In the genomic region with DNA sequence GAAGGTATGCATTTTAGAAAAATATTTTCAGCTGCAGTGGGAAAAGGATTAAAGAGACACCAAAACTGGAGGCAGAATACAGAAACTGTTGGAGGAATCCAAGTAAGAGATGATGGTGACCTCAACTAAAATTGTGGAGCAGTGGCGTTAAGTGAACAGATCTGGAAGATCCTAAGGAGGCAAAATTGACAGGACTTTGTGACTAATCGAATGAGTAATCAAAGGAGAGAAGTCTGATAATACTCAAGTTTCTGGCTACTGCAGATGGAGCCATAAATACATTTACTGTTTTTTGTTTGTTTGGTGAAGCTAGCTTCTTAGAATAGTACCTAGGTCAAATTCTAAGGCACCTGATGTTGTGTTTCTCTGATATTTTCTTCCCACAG, we compare ENCODE assay signal across 16 cellular contexts. TPM values are rescaled to one million over a fixed set of nuclear protein-coding genes. Genes with fewer than 3 reads are reported as not detected.
DNase-seq lines count a peak whose midpoint lies in the region.
"Had no signal": no experiment of that assay in that cellular context is flagged by ENCODE, and none has a peak within 500 bp of the region (broad histone marks: within the 10 kb centered on the region; RNA-seq: fewer than 3 reads in every experiment).

No MANE protein-coding gene starts in this region.

- peak overlapping the region; percentile 83 for H3K27ac Mint-ChIP-seq in activated CD4-positive, alpha-beta T cell treated with anti-CD3 and anti-CD28 coated beads, Interleukin-2, amount 10 ng/mL, durations not matched to agents 24 days and 14 days
- peak overlapping the region; percentile 100 for H3K27ac Mint-ChIP-seq in dendritic cell treated with granulocyte-macrophage colony-stimulating factor and Interleukin-4, amounts not matched to agents 40 ng/mL and 50 ng/mL, for 4 days

- H3K4me3 ChIP-seq in MG63, result no peak overlapping the region
- H3K4me3 ChIP-seq: left lung, Peyer's patch, right atrium auricular region, upper lobe of right lung had no signal

- no peaks in the 10 kb centered on the region for H3K9me3 ChIP-seq in MG63
- H3K9me3 ChIP-seq: left lung, Peyer's patch, right atrium auricular region, upper lobe of right lung had no signal

- H3K36me3 Mint-ChIP-seq in activated CD4-positive, alpha-beta T cell treated with anti-CD3 and anti-CD28 coated beads, Interleukin-2, amount 10 ng/mL, durations not matched to agents 24 days and 14 days (ENCODE audit: low read depth), result peaks cover 46% of the 10 kb centered on the region
- H3K36me3 Mint-ChIP-seq in dendritic cell treated with granulocyte-macrophage colony-stimulating factor and Interleukin-4, amounts not matched to agents 40 ng/mL and 50 ng/mL, for 4 days (ENCODE audit: low read depth), result peaks cover 58% of the 10 kb centered on the region

- H3K27me3 ChIP-seq in MG63, result no peaks in the 10 kb centered on the region
- H3K27me3 ChIP-seq: left lung, Peyer's patch, right atrium auricular region, upper lobe of right lung had no signal

- peaks cover 51% of the 10 kb centered on the region for H3K4me1 Mint-ChIP-seq in activated CD4-positive, alpha-beta T cell treated with anti-CD3 and anti-CD28 coated beads, Interleukin-2, amount 10 ng/mL, durations not matched to agents 24 days and 14 days
- H3K4me1 Mint-ChIP-seq in dendritic cell treated with granulocyte-macrophage colony-stimulating factor and Interleukin-4, amounts not matched to agents 40 ng/mL and 50 ng/mL, for 4 days (ENCODE audit: low read depth), result peaks cover 53% of the 10 kb centered on the region

- no peak for DNase-seq in activated CD4-positive, alpha-beta T cell treated with anti-CD3 and anti-CD28 coated beads, Interleukin-2, amount 10 ng/mL, durations not matched to agents 24 days and 14 days
- DNase-seq in activated CD4-positive, alpha-beta T cell treated with anti-CD3 and anti-CD28 coated beads, Interleukin-2, amount 50 U/mL, for 1 hour, result no peak
- peak; percentile 76 for DNase-seq in M059J (ENCODE audit: low read depth)
- peak; percentile 7 for DNase-seq in renal cortical epithelial cell (ENCODE audit: low read depth)
- no peak for DNase-seq in Ammon's horn (ENCODE audit: low spot score)
- no peak for DNase-seq in NCI-H1048 (lab: John Stamatoyannopoulos, UW)
- DNase-seq in MG63, result no peak
- DNase-seq: activated CD4-positive, alpha-beta T cell treated with anti-CD3 and anti-CD28 coated beads for 36 hours; anterior cingulate cortex; left lung; NCI-H526; Peyer's patch; stimulated activated CD4-positive, alpha-beta T cell treated with anti-CD3 and anti-CD28 coated beads, Interleukin-4, amount 100 ng/mL, for 1 hour; upper lobe of right lung had no signal

- no peaks in the 10 kb centered on the region for H3K27me3 Mint-ChIP-seq in activated CD4-positive, alpha-beta T cell treated with anti-CD3 and anti-CD28 coated beads, Interleukin-2, amount 10 ng/mL, durations not matched to agents 24 days and 14 days
- H3K27me3 Mint-ChIP-seq in dendritic cell treated with granulocyte-macrophage colony-stimulating factor and Interleukin-4, amounts not matched to agents 40 ng/mL and 50 ng/mL, for 4 days, result no peaks in the 10 kb centered on the region
- H3K27me3 Mint-ChIP-seq: activated CD4-positive, alpha-beta T cell treated with anti-CD3 and anti-CD28 coated beads for 36 hours had no signal

- H3K36me3 ChIP-seq in MG63, result peaks cover 19% of the 10 kb centered on the region

- intact Hi-C loops in activated CD4-positive, alpha-beta T cell treated with anti-CD3 and anti-CD28 coated beads, Interleukin-2, amount 10 ng/mL, durations not matched to agents 24 days and 14 days (cut with micrococcal nuclease), result loop anchor here (5.0 kb wide), 2 partner anchors 281 to 706 kb away; a partner anchor contains a TSS
- intact Hi-C loops in dendritic cell treated with granulocyte-macrophage colony-stimulating factor and Interleukin-4, amounts not matched to agents 40 ng/mL and 50 ng/mL, for 4 days (cut with micrococcal nuclease), result loop anchor here (5.0 kb wide), 1 partner anchor 121 kb away; a partner anchor contains a TSS

- peak overlapping the region; percentile 61 for H3K4me3 Mint-ChIP-seq in activated CD4-positive, alpha-beta T cell treated with anti-CD3 and anti-CD28 coated beads, Interleukin-2, amount 10 ng/mL, durations not matched to agents 24 days and 14 days
- no peak overlapping the region for H3K4me3 Mint-ChIP-seq in dendritic cell treated with granulocyte-macrophage colony-stimulating factor and Interleukin-4, amounts not matched to agents 40 ng/mL and 50 ng/mL, for 4 days

- H3K9me3 Mint-ChIP-seq in activated CD4-positive, alpha-beta T cell treated with anti-CD3 and anti-CD28 coated beads, Interleukin-2, amount 10 ng/mL, durations not matched to agents 24 days and 14 days, result peaks cover 7% of the 10 kb centered on the region
- peaks cover 7% of the 10 kb centered on the region for H3K9me3 Mint-ChIP-seq in dendritic cell treated with granulocyte-macrophage colony-stimulating factor and Interleukin-4, amounts not matched to agents 40 ng/mL and 50 ng/mL, for 4 days

RNA-seq across cellular contexts. Expression of a gene that starts 3.1 kb away (rescaled TPM):
- total RNA-seq in activated CD4-positive, alpha-beta T cell treated with anti-CD3 and anti-CD28 coated beads, Interleukin-2, amount 10 ng/mL, durations not matched to agents 24 days and 14 days, result 13.1 and 13.9 TPM in 2 replicates
- 28.4 and 40.2 TPM in 2 replicates for total RNA-seq in M059J (2014; rRNA removed; shearing (Covaris generic))
- 7.3 and 22.1 TPM in 2 replicates for total RNA-seq in renal cortical epithelial cell
- total RNA-seq in MG63 (2014; rRNA removed; shearing (Covaris generic); ENCODE audit: low replicate concordance), result 6.8 and 7.4 TPM in 2 replicates

Comparison
In these comparisons a context has a peak if more than half of its experiments do, and no peak if none do; other contexts are left out.
1. DNase-seq: peak in M059J (single experiment) and renal cortical epithelial cell (single experiment); none in activated CD4-positive, alpha-beta T cell treated with anti-CD3 and anti-CD28 coated beads, Interleukin-2, amount 10 ng/mL, durations not matched to agents 24 days and 14 days (single experiment), activated CD4-positive, alpha-beta T cell treated with anti-CD3 and anti-CD28 coated beads, Interleukin-2, amount 50 U/mL, for 1 hour (single experiment), Ammon's horn (single experiment), NCI-H1048 (single experiment) and MG63 (single experiment).